ENCODE assay signal across 27 cellular contexts in genomic region chr11:92675303-92675702, GRCh38.
"Had no signal": no experiment of that assay in that cellular context is flagged by ENCODE, and none has a peak within 500 bp of the region (broad histone marks: within the 10 kb centered on the region; RNA-seq: fewer than 3 reads in every experiment).

No MANE protein-coding gene starts in this region.

- H3K27ac Mint-ChIP-seq: immature natural killer cell; naive thymus-derived CD8-positive, alpha-beta T cell; stimulated activated memory B cell treated with anti-CD40 and anti-IgM and Interleukin-4, amounts not matched to agents 10 μg/mL and 1 μg/mL and 100 μg/mL, for 72 hours; type B pancreatic cell had no signal

- H3K4me3 Mint-ChIP-seq: immature natural killer cell; naive thymus-derived CD8-positive, alpha-beta T cell; stimulated activated memory B cell treated with anti-CD40 and anti-IgM and Interleukin-4, amounts not matched to agents 10 μg/mL and 1 μg/mL and 100 μg/mL, for 72 hours; type B pancreatic cell had no signal

- DNase-seq: dermis blood vessel endothelial cell; effector memory CD4-positive, alpha-beta T cell; erythroblast; esophagus squamous epithelium; foreskin melanocyte; glutamatergic neuron; immature natural killer cell; islet precursor cell; left ventricle myocardium superior; lower lobe of right lung; naive thymus-derived CD8-positive, alpha-beta T cell; occipital lobe; ovary; psoas muscle; right cardiac atrium; spleen; stimulated activated CD4-positive, alpha-beta T cell treated with anti-CD3 and anti-CD28 coated beads, Interleukin-4, amount 100 ng/mL, for 4 hours; stimulated activated naive CD8-positive, alpha-beta T cell treated with anti-CD3 and anti-CD28 coated beads, Interleukin-15, Interleukin-2, amounts not matched to agents 100 U/mL and 50 U/mL, for 24 hours; substantia nigra; testis; tibial artery had no signal

- H3K4me3 ChIP-seq: coronary artery, esophagus squamous epithelium, heart right ventricle, lower lobe of right lung, ovary, psoas muscle, skin epidermis, spleen, testis, tibial artery had no signal

- H3K27ac ChIP-seq: coronary artery, esophagus squamous epithelium, lower lobe of right lung, ovary, psoas muscle, skin epidermis, spleen, testis, tibial artery had no signal

- H3K36me3 ChIP-seq: esophagus squamous epithelium, heart right ventricle, lower lobe of right lung, ovary, spleen, tibial artery had no signal

- H3K36me3 Mint-ChIP-seq: immature natural killer cell; stimulated activated memory B cell treated with anti-CD40 and anti-IgM and Interleukin-4, amounts not matched to agents 10 μg/mL and 1 μg/mL and 100 μg/mL, for 72 hours had no signal

- H3K4me1 ChIP-seq: esophagus squamous epithelium, lower lobe of right lung, psoas muscle, spleen, testis had no signal

- FAIRE-seq: endometrium had no signal

- ATAC-seq: lower lobe of right lung; naive thymus-derived CD8-positive, alpha-beta T cell; psoas muscle; stimulated activated memory B cell treated with anti-CD40 and anti-IgM and Interleukin-4, amounts not matched to agents 10 μg/mL and 1 μg/mL and 100 μg/mL, for 72 hours; stimulated activated naive CD8-positive, alpha-beta T cell treated with anti-CD3 and anti-CD28 coated beads, Interleukin-15, Interleukin-2, amounts not matched to agents 100 U/mL and 50 U/mL, for 24 hours had no signal

- H3K27me3 Mint-ChIP-seq: naive thymus-derived CD8-positive, alpha-beta T cell; stimulated activated memory B cell treated with anti-CD40 and anti-IgM and Interleukin-4, amounts not matched to agents 10 μg/mL and 1 μg/mL and 100 μg/mL, for 72 hours; type B pancreatic cell had no signal

- H3K9me3 ChIP-seq: esophagus squamous epithelium, lower lobe of right lung, ovary, psoas muscle, testis, tibial artery had no signal

- H3K4me1 Mint-ChIP-seq: immature natural killer cell; naive thymus-derived CD8-positive, alpha-beta T cell; stimulated activated memory B cell treated with anti-CD40 and anti-IgM and Interleukin-4, amounts not matched to agents 10 μg/mL and 1 μg/mL and 100 μg/mL, for 72 hours had no signal
